In genomic region chr14:21437063-21437901, GRCh38 we compare ENCODE assay signal across 8 cellular contexts. TPM values are rescaled to one million over a fixed set of nuclear protein-coding genes. Genes with fewer than 3 reads are reported as not detected.
DNase-seq lines count a peak whose midpoint lies in the region; TF ChIP-seq lines count a peak whose summit lies in the region.

No MANE protein-coding gene starts in this region.

- DNase-seq in COLO668 (lab: John Stamatoyannopoulos, UW; ENCODE audit: unreplicated experiment) (peak; percentile 100), GM20000 (ENCODE audit: low spot score) (peak; percentile 91), HS-5 (ENCODE audit: low read depth) (peak; percentile 93), NK-92 (lab: John Stamatoyannopoulos, UW; ENCODE audit: unreplicated experiment) (peak; percentile 88), lung microvascular endothelial cell (ENCODE audit: low read depth in 2 of 2) (peak; percentile 99)
- DNase-seq in activated CD8-positive, alpha-beta memory T cell treated with anti-CD3 and anti-CD28 coated beads for 24 hours = peak; percentile 100
- DNase-seq in effector CD8-positive, alpha-beta T cell (lab: John Stamatoyannopoulos, UW) = peak; percentile 99
- peak; percentile 98 for DNase-seq in stimulated activated CD4-positive, alpha-beta T cell treated with anti-CD3 and anti-CD28 coated beads, TNF-alpha, amount 100 ng/mL, for 4 hours (ENCODE audit: low read depth in 3 of 3)

- no peak for TF ChIP-seq CTCF in GM20000 (IDR thresholded peaks at IDR 0.05; ENCODE audit: extremely low read depth, missing control alignments)

RNA-seq across cellular contexts. Expression of gene CHD8, which starts 18.6 kb away (rescaled TPM):
- 40.1 and 46.8 TPM in 2 replicates for total RNA-seq in lung microvascular endothelial cell

RNA-seq across cellular contexts. Expression of gene RAB2B, which starts 39.5 kb away (rescaled TPM):
- total RNA-seq in lung microvascular endothelial cell = 18.1 and 31.7 TPM in 2 replicates

RNA-seq across cellular contexts. Expression of gene TOX4, which starts 39.7 kb away (rescaled TPM):
- 15.9 and 19.2 TPM in 2 replicates for total RNA-seq in lung microvascular endothelial cell

RNA-seq across cellular contexts. Expression of gene SUPT16H, which starts 53.5 kb away (rescaled TPM):
- total RNA-seq in lung microvascular endothelial cell = 50.4 and 51.4 TPM in 2 replicates

Comparison
In these comparisons a context has a peak if more than half of its experiments do, and no peak if none do; other contexts are left out.
1. Peak in every context shown above with its lines: DNase-seq.